In the genomic region with DNA sequence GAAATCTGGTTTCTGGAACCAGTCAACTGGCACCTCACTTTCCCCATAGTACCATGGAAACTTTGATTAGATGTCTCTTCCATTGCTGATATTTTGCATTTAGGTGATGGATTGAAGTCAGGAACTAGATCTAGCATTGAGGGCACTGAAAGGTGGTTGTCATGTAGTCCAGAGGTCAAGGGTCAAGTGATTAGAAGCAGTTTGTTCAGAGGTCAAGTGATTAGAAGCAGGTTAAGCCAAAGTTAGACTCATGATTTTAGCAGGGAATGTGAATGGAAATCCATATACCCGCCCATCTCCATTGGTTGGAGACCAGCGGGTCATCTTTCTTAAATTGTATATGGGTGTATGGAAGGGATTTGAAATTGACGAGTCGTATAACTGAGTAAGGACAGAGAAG, we compare ENCODE assay signal across 28 cellular contexts.
"Had no signal": no experiment of that assay in that cellular context is flagged by ENCODE, and none has a peak within 500 bp of the region (broad histone marks: within the 10 kb centered on the region; RNA-seq: fewer than 3 reads in every experiment).

No MANE protein-coding gene starts in this region.

- H3K36me3 ChIP-seq: breast epithelium, MG63, Peyer's patch, SJSA1 had no signal

- H3K4me3 ChIP-seq: breast epithelium, MG63, Peyer's patch, SJSA1 had no signal

- H3K27ac Mint-ChIP-seq: activated CD8-positive, alpha-beta T cell treated with anti-CD3 and anti-CD28 coated beads, Interleukin-2, amount 10 ng/mL, durations not matched to agents 7 days and 5 days; activated naive CD4-positive, alpha-beta T cell treated with anti-CD3 and anti-CD28 coated beads, Interleukin-2, amount 50 U/mL, for 24 hours; activated T-cell treated with anti-CD3 and anti-CD28 coated beads, Interleukin-2, amount 50 U/mL, for 24 hours; activated T-helper 1 cell treated with anti-CD3 and anti-CD28 coated beads, Interleukin-12 subunit alpha, Interleukin-12 subunit beta, Interleukin-2, Interleukin-4 antibody, amounts not matched to agents 30 ng/mL and 10 ng/mL and 1 ng/mL, durations not matched to agents 14 hours and 24 hours and 36 hours; T-helper 1 cell treated with Interleukin-12 subunit alpha and Interleukin-12 subunit beta and Interleukin-4 antibody, amounts not matched to agents 30 μg/mL and 1 μg/mL, for 36 hours; WTC11 had no signal

- H3K27me3 Mint-ChIP-seq: activated naive CD4-positive, alpha-beta T cell treated with anti-CD3 and anti-CD28 coated beads, Interleukin-2, amount 50 U/mL, for 24 hours; activated T-cell treated with anti-CD3 and anti-CD28 coated beads, Interleukin-2, amount 50 U/mL, for 24 hours had no signal

- H3K9me3 Mint-ChIP-seq: activated naive CD4-positive, alpha-beta T cell treated with anti-CD3 and anti-CD28 coated beads, Interleukin-2, amount 50 U/mL, for 24 hours; activated T-cell treated with anti-CD3 and anti-CD28 coated beads, Interleukin-2, amount 50 U/mL, for 24 hours; activated T-helper 1 cell treated with anti-CD3 and anti-CD28 coated beads, Interleukin-12 subunit alpha, Interleukin-12 subunit beta, Interleukin-2, Interleukin-4 antibody, amounts not matched to agents 30 ng/mL and 10 ng/mL and 1 ng/mL, durations not matched to agents 14 hours and 24 hours and 36 hours had no signal

- DNase-seq: activated CD4-positive, alpha-beta T cell treated with anti-CD3 and anti-CD28 coated beads for 48 hours; activated CD4-positive, alpha-beta T cell treated with anti-CD3 and anti-CD28 coated beads, Interleukin-2, amount 50 U/mL, for 4 hours; activated CD4-positive, CD25-positive, alpha-beta regulatory T cell treated with anti-CD3 and anti-CD28 coated beads, Interleukin-2, amount 50 U/mL, for 72 hours; activated CD8-positive, alpha-beta memory T cell treated with anti-CD3 and anti-CD28 coated beads, Interleukin-2, amount 50 U/mL, for 48 hours; activated CD8-positive, alpha-beta T cell treated with anti-CD3 and anti-CD28 coated beads, Interleukin-2, amount 10 ng/mL, durations not matched to agents 7 days and 5 days; activated effector memory CD4-positive, alpha-beta T cell treated with Interleukin-2 at 50 U/mL for 16 hours; activated naive CD4-positive, alpha-beta T cell; activated T-cell treated with anti-CD3 and anti-CD28 coated beads, Interleukin-2, amount 50 U/mL, for 24 hours; aorta; central memory CD4-positive, alpha-beta T cell; MG63; NCI-H1092 treated with DMSO at 0.1 percent for 48 hours; NCI-H1436; NCI-H1694 treated with DMSO at 0.1 percent for 48 hours; NCI-H2029 treated with DMSO at 0.1 percent for 48 hours; NCI-H345; NCI-H510A treated with DMSO at 0.1 percent for 48 hours; NCI-H69; Peyer's patch; Right ventricle myocardium superior had no signal

- H3K4me1 ChIP-seq: breast epithelium had no signal

- H3K9me3 ChIP-seq: breast epithelium, MG63, Peyer's patch, SJSA1 had no signal

- H3K27ac ChIP-seq: breast epithelium, KMS-11, Peyer's patch, RWPE1, SJSA1 had no signal

- H3K9ac ChIP-seq: KMS-11 had no signal

- ATAC-seq: activated CD8-positive, alpha-beta T cell treated with anti-CD3 and anti-CD28 coated beads, Interleukin-2, amount 10 ng/mL, durations not matched to agents 7 days and 5 days; WTC11 had no signal

- H3K4me3 Mint-ChIP-seq: activated CD8-positive, alpha-beta T cell treated with anti-CD3 and anti-CD28 coated beads, Interleukin-2, amount 10 ng/mL, durations not matched to agents 7 days and 5 days; activated naive CD4-positive, alpha-beta T cell treated with anti-CD3 and anti-CD28 coated beads, Interleukin-2, amount 50 U/mL, for 24 hours; activated T-cell treated with anti-CD3 and anti-CD28 coated beads, Interleukin-2, amount 50 U/mL, for 24 hours; activated T-helper 1 cell treated with anti-CD3 and anti-CD28 coated beads, Interleukin-12 subunit alpha, Interleukin-12 subunit beta, Interleukin-2, Interleukin-4 antibody, amounts not matched to agents 30 ng/mL and 10 ng/mL and 1 ng/mL, durations not matched to agents 14 hours and 24 hours and 36 hours; T-helper 1 cell treated with Interleukin-12 subunit alpha and Interleukin-12 subunit beta and Interleukin-4 antibody, amounts not matched to agents 30 μg/mL and 1 μg/mL, for 36 hours; WTC11 had no signal

- H3K4me2 ChIP-seq: KMS-11 had no signal

- H3K27me3 ChIP-seq: breast epithelium, MG63, Peyer's patch, SJSA1 had no signal
